ENCODE assay signal across 1 cellular context in genomic region chr17:74864866-74865395, GRCh38.
TF ChIP-seq lines count a peak whose summit lies in the region.

No MANE protein-coding gene starts in this region.

TF ChIP-seq in A549, 52 proteins besides CTCF, POLR2A, EP300 and RAD21 (continued from another document):
- TF ChIP-seq CEBPB (IDR thresholded peaks at IDR 0.05) (peak in 1 of 2 experiments; percentile 53; a peak in 1 of 4 replicates), KDM1A (IDR thresholded peaks at IDR 0.05; ENCODE audit: low read depth) (no peak), SMC3 (IDR thresholded peaks at IDR 0.05) (peak; percentile 73)
TF ChIP-seq in A549: peak in this region for 4.
